In the genomic region with DNA sequence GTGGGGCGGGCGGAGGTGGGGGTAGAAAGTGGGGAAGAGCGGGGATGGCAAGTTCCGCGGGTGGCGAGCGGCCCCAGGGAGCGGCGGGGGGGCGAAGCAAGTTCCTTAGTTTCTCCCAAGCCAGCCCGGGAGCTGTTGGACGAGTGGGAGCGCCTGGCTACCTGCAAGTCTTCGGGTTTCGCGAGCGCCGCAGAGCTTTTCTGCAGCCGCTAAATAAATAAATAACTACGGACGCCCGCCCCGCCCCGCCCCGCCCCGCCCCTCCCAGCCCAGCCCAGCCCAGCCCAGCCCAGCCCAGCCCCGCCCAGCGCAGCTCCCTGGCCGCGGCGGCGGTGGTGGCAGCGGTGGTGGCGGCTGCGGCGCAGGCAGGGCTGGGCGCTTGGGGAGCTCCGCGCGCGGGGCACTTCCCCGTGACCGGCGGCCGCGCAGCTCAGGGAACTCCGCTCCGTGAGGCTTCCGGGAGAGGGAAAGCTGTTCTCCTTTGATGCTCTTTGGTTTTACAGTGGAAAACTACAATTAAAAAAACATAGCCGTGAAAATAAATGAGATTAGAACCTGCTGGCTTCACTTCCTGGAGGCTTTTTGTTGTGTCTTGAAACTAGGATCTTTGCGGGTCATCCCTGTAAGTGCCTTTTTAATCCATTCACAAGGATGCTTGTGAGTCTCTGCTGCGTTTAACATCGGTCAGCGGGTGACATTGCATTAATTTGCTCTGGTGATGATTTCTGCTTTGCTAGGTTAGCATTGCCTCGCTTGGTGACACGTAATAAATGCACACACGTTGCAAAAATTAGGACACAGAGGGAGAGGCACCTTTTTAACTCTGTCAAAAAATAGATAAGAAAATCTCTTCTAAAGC, we compare ENCODE assay signal across 8 cellular contexts. TPM values are rescaled to one million over a fixed set of nuclear protein-coding genes. Genes with fewer than 3 reads are reported as not detected.
DNase-seq lines count a peak whose midpoint lies in the region; ATAC-seq, FAIRE-seq and TF ChIP-seq lines count a peak whose summit lies in the region.

Gene UBE2L5, plus strand, starts transcription at position 438 of the 859 bp plus-strand sequence. CDS start 5,498 bp downstream, outside the sequence.

- peak within 1 kb of the TSS; percentile 80 for H3K27ac Mint-ChIP-seq in activated T-cell treated with anti-CD3 and anti-CD28 coated beads, Interleukin-2, amount 50 U/mL, for 24 hours

- no peak for TF ChIP-seq CTCF in AG04449 (IDR thresholded peaks at IDR 0.05; ENCODE audit: insufficient read depth, low read length, missing control alignments)

- H3K9me3 Mint-ChIP-seq in activated T-cell treated with anti-CD3 and anti-CD28 coated beads, Interleukin-2, amount 50 U/mL, for 24 hours, result no peaks in the 10 kb centered on the region

- CTCF ChIA-PET in AG04449 (lab: Yijun Ruan, JAX), result interaction anchor here (1.0 kb wide), 1 partner anchor 13 kb away, joined by 5 read pairs; no protein-coding TSS in a partner anchor

- peak within 1 kb of the TSS; percentile 77 to 82 for H3K9ac ChIP-seq in mucosa of rectum (ENCODE audit: low read depth in 1 of 2, low read length in 2 of 2)

- H3K4me3 ChIP-seq in AG04449 (ENCODE audit: low read depth, low read length) (peak within 1 kb of the TSS; percentile 60), esophagus (ENCODE audit: low read depth in 1 of 2, low read length in 2 of 2) (peak within 1 kb of the TSS; percentile 46 to 54), mucosa of rectum (ENCODE audit: low read length in 2 of 2) (peak within 1 kb of the TSS; percentile 67 to 84)

- H3K9me3 ChIP-seq in esophagus (ENCODE audit: control insufficient read depth in 2 of 2, insufficient read depth in 1 of 2, low read depth in 1 of 2, low read length in 1 of 2) (no peaks in the 10 kb centered on the region), mucosa of rectum (ENCODE audit: control insufficient read depth in 2 of 2, low read length in 2 of 2) (no peaks in the 10 kb centered on the region)

- no peaks in the 10 kb centered on the region for H3K36me3 Mint-ChIP-seq in activated T-cell treated with anti-CD3 and anti-CD28 coated beads, Interleukin-2, amount 50 U/mL, for 24 hours (ENCODE audit: low read depth)

- H3K27me3 Mint-ChIP-seq in activated T-cell treated with anti-CD3 and anti-CD28 coated beads, Interleukin-2, amount 50 U/mL, for 24 hours, result no peaks in the 10 kb centered on the region

- H3K36me3 ChIP-seq in esophagus (ENCODE audit: control insufficient read depth in 2 of 2, insufficient read depth in 2 of 2, low read length in 1 of 2) (no peaks in the 10 kb centered on the region), mucosa of rectum (ENCODE audit: control insufficient read depth in 2 of 2, insufficient read depth in 2 of 2, low read length in 2 of 2) (no peaks in the 10 kb centered on the region)

- H3K4me1 Mint-ChIP-seq in activated T-cell treated with anti-CD3 and anti-CD28 coated beads, Interleukin-2, amount 50 U/mL, for 24 hours (ENCODE audit: low read depth), result peaks cover 13% of the 10 kb centered on the region

- peak; percentile 74 for FAIRE-seq in GM18507 (lab: Jason Lieb, UNC)

- POLR2A ChIA-PET in AG04449 (lab: Yijun Ruan, JAX), result interaction anchor here (0.7 to 1.0 kb wide), 3 partner anchors 43 to 280 kb away, joined by 3 to 4 read pairs (median 3); partner anchors contain the start of gene HMGB1

- 0 to 2% methylated on average over 28 to 56 of the region's 57 CpGs for WGBS in esophagus, 2 donors

- no peak for DNase-seq in AG04449 (ENCODE audit: low read depth, low spot score)
- DNase-seq in GM18507 (ENCODE audit: extremely low spot score, insufficient read length, low read depth), result no peak
- peak; percentile 58 to 68 for DNase-seq in NOMO-1 (lab: John Stamatoyannopoulos, UW; ENCODE audit: unreplicated experiment in 2 of 2)
- DNase-seq in activated T-cell treated with anti-CD3 and anti-CD28 coated beads, Interleukin-2, amount 50 U/mL, for 24 hours, result peak; percentile 77
- peak; percentile 15 to 23 for DNase-seq in stimulated activated CD8-positive, alpha-beta memory T cell treated with anti-CD3 and anti-CD28 coated beads, Interleukin-4, amount 100 ng/mL, for 4 hours (ENCODE audit: low read depth in 2 of 2, low spot score in 1 of 2)

- ATAC-seq in HG03095 (IDR thresholded peaks at IDR 0.05; ENCODE audit: unreplicated experiment), result peak; percentile 68

- no peaks in the 10 kb centered on the region for H3K27me3 ChIP-seq in esophagus (ENCODE audit: control insufficient read depth in 1 of 2, insufficient read depth in 2 of 2, low read length in 2 of 2)
- no peaks in the 10 kb centered on the region for H3K27me3 ChIP-seq in mucosa of rectum (ENCODE audit: control insufficient read depth in 2 of 2, insufficient read depth in 2 of 2, low read length in 2 of 2)

- peak within 1 kb of the TSS; percentile 92 to 93 for H3K27ac ChIP-seq in esophagus (ENCODE audit: low read depth in 2 of 2, low read length in 1 of 2)
- peak within 1 kb of the TSS; percentile 93 to 94 for H3K27ac ChIP-seq in mucosa of rectum (ENCODE audit: low read depth in 2 of 2, low read length in 2 of 2)

- H3K4me3 Mint-ChIP-seq in activated T-cell treated with anti-CD3 and anti-CD28 coated beads, Interleukin-2, amount 50 U/mL, for 24 hours, result peak within 1 kb of the TSS; percentile 80

- peaks cover 0 to 7% of the 10 kb centered on the region in 2 donors for H3K4me1 ChIP-seq in esophagus (ENCODE audit: control insufficient read depth in 2 of 2, insufficient read depth in 2 of 2, low read length in 1 of 2)
- H3K4me1 ChIP-seq in mucosa of rectum (ENCODE audit: control insufficient read depth in 2 of 2, insufficient read depth in 2 of 2, low read length in 2 of 2), result peaks cover 6 to 16% of the 10 kb centered on the region in 2 donors

RNA-seq across cellular contexts. Expression of gene UBE2L5, which starts in this region (rescaled TPM):
- under 1 TPM; 0.06 to 0.45 TPM for polyA plus RNA-seq in esophagus

Comparison
In these comparisons a context has a peak if more than half of its experiments do, and no peak if none do; other contexts are left out.
1. DNase-seq: peak in NOMO-1 (2 of 2), activated T-cell treated with anti-CD3 and anti-CD28 coated beads, Interleukin-2, amount 50 U/mL, for 24 hours (single experiment) and stimulated activated CD8-positive, alpha-beta memory T cell treated with anti-CD3 and anti-CD28 coated beads, Interleukin-4, amount 100 ng/mL, for 4 hours (2 of 2); none in AG04449 (single experiment) and GM18507 (single experiment).
2. Peak in every context shown above with its lines, with median percentiles within 50 percentile points of each other: H3K4me3 ChIP-seq.